1 cellular context compared by ENCODE assay signal in the genomic region with DNA sequence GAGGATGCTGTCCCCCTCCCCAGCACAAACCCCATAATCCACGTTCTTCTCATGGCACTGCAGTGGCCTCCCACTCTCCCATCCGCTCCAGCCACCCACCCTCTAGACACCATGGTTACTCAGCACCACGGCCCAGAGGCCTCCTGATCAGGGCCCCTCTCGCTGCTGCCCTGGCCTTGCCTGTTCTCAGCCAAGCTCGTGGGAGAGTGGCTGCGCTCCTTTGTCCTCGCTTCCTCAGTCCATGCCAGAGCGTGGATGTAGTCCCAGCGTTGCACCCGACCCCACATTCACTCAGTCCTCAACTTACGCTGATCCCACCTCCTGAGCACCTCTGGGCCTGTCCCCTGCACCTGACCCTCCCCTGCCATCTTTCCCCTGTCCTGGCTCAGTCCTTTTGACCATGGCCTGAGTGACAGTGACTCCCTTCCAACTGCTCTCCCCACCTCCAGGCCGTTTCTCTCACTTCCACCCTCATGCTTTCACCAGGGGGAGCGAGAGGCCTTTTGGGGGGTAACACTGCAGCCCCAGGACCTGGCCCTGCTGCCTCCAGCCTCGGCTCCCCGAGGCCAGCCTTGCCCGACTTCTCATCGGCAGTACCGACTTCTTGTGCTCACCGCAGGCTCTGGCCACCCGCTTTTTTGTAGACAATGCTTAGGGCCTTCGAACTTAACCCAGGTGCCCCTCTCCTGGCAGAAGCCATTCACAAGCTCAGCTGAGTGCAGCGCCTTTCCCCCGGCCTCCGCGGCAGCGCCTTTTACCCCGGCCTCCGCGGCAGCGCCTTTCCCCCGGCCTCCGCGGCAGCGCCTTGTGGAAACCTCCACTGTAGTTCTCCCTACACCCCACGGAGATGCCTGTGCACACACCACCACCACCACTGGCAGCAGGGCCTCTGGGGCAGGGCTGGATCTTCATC.
TF ChIP-seq lines count a peak whose summit lies in the region.

No MANE protein-coding gene starts in this region.

TF ChIP-seq in K562, 482 proteins besides CTCF, POLR2A, EP300 and RAD21:
- TF ChIP-seq, protein P1, sequence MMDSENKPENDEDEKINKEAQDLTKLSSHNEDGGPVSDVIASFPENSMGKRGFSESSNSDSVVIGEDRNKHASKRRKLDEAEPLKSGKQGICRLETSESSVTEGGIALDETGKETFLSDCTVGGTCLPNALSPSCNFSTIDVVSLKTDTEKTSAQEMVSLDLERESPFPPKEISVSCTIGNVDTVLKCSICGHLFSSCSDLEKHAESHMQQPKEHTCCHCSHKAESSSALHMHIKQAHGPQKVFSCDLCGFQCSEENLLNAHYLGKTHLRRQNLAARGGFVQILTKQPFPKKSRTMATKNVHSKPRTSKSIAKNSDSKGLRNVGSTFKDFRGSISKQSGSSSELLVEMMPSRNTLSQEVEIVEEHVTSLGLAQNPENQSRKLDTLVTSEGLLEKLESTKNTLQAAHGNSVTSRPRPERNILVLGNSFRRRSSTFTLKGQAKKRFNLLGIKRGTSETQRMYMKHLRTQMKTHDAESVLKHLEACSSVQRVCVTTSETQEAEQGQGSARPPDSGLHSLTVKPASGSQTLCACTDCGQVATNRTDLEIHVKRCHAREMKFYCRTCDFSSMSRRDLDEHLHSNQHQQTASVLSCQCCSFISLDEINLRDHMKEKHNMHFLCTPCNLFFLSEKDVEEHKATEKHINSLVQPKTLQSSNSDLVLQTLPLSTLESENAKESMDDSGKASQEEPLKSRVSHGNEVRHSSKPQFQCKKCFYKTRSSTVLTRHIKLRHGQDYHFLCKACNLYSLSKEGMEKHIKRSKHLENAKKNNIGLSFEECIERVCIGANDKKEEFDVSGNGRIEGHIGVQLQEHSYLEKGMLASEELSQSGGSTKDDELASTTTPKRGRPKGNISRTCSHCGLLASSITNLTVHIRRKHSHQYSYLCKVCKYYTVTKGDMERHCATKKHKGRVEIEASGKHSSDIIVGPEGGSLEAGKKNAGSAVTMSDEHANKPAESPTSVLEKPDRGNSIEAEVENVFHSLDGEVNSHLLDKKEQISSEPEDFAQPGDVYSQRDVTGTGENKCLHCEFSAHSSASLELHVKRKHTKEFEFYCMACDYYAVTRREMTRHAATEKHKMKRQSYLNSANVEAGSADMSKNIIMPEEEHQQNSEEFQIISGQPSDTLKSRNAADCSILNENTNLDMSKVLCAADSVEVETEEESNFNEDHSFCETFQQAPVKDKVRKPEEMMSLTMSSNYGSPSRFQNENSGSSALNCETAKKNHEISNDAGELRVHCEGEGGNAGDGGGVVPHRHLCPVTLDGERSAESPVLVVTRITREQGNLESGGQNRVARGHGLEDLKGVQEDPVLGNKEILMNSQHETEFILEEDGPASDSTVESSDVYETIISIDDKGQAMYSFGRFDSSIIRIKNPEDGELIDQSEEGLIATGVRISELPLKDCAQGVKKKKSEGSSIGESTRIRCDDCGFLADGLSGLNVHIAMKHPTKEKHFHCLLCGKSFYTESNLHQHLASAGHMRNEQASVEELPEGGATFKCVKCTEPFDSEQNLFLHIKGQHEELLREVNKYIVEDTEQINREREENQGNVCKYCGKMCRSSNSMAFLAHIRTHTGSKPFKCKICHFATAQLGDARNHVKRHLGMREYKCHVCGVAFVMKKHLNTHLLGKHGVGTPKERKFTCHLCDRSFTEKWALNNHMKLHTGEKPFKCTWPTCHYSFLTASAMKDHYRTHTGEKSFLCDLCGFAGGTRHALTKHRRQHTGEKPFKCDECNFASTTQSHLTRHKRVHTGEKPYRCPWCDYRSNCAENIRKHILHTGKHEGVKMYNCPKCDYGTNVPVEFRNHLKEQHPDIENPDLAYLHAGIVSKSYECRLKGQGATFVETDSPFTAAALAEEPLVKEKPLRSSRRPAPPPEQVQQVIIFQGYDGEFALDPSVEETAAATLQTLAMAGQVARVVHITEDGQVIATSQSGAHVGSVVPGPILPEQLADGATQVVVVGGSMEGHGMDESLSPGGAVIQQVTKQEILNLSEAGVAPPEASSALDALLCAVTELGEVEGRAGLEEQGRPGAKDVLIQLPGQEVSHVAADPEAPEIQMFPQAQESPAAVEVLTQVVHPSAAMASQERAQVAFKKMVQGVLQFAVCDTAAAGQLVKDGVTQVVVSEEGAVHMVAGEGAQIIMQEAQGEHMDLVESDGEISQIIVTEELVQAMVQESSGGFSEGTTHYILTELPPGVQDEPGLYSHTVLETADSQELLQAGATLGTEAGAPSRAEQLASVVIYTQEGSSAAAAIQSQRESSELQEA (IDR thresholded peaks at IDR 0.05; ENCODE audit: low read depth) = no peak
- no peak for TF ChIP-seq FOXJ3 (CRISPR knock-in tag; IDR thresholded peaks at IDR 0.05)
- TF ChIP-seq ZNF3 (CRISPR knock-in tag; IDR thresholded peaks at IDR 0.05) = no peak
- TF ChIP-seq, protein P2, sequence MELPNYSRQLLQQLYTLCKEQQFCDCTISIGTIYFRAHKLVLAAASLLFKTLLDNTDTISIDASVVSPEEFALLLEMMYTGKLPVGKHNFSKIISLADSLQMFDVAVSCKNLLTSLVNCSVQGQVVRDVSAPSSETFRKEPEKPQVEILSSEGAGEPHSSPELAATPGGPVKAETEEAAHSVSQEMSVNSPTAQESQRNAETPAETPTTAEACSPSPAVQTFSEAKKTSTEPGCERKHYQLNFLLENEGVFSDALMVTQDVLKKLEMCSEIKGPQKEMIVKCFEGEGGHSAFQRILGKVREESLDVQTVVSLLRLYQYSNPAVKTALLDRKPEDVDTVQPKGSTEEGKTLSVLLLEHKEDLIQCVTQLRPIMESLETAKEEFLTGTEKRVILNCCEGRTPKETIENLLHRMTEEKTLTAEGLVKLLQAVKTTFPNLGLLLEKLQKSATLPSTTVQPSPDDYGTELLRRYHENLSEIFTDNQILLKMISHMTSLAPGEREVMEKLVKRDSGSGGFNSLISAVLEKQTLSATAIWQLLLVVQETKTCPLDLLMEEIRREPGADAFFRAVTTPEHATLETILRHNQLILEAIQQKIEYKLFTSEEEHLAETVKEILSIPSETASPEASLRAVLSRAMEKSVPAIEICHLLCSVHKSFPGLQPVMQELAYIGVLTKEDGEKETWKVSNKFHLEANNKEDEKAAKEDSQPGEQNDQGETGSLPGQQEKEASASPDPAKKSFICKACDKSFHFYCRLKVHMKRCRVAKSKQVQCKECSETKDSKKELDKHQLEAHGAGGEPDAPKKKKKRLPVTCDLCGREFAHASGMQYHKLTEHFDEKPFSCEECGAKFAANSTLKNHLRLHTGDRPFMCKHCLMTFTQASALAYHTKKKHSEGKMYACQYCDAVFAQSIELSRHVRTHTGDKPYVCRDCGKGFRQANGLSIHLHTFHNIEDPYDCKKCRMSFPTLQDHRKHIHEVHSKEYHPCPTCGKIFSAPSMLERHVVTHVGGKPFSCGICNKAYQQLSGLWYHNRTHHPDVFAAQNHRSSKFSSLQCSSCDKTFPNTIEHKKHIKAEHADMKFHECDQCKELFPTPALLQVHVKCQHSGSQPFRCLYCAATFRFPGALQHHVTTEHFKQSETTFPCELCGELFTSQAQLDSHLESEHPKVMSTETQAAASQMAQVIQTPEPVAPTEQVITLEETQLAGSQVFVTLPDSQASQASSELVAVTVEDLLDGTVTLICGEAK (IDR thresholded peaks at IDR 0.05) = no peak
- TF ChIP-seq, protein P2 (CRISPR knock-in tag; IDR thresholded peaks at IDR 0.05) = no peak
- TF ChIP-seq OTX1 (CRISPR knock-in tag; IDR thresholded peaks at IDR 0.05) = no peak
- no peak for TF ChIP-seq RBM25 (IDR thresholded peaks at IDR 0.05; ENCODE audit: low read depth, low read length, severe bottlenecking)
- TF ChIP-seq MYC (IDR thresholded peaks at IDR 0.05; ENCODE audit: low read depth, low read length) = no peak
- no peak for TF ChIP-seq MYC (CRISPR knock-in tag; IDR thresholded peaks at IDR 0.05; ENCODE audit: borderline replicate concordance, low read depth)
- no peak for TF ChIP-seq HDAC6 (IDR thresholded peaks at IDR 0.05; ENCODE audit: low read depth, low read length)
- no peak for TF ChIP-seq RFX1 (IDR thresholded peaks at IDR 0.05)
- no peak for TF ChIP-seq IRF2 (CRISPR knock-in tag; IDR thresholded peaks at IDR 0.05)
- no peak for TF ChIP-seq NKRF (IDR thresholded peaks at IDR 0.05; ENCODE audit: borderline replicate concordance)
